ENCODE assay signal across 9 cellular contexts in genomic region chr6:46014511-46015118, GRCh38. TPM values are rescaled to one million over a fixed set of nuclear protein-coding genes. Genes with fewer than 3 reads are reported as not detected.
DNase-seq lines count a peak whose midpoint lies in the region; ATAC-seq and TF ChIP-seq lines count a peak whose summit lies in the region.
"Had no signal": no experiment of that assay in that cellular context is flagged by ENCODE, and none has a peak within 500 bp of the region (broad histone marks: within the 10 kb centered on the region; RNA-seq: fewer than 3 reads in every experiment).

No MANE protein-coding gene starts in this region.

- no peaks in the 10 kb centered on the region for H3K27me3 ChIP-seq in lung (ENCODE audit: control insufficient read depth, insufficient read depth)
- no peaks in the 10 kb centered on the region for H3K27me3 ChIP-seq in thoracic aorta (replicated peaks; ENCODE audit: insufficient read depth)

- H3K36me3 ChIP-seq in lung (ENCODE audit: control insufficient read depth in 2 of 2, insufficient read depth in 2 of 2, low read length in 2 of 2) (no peaks in the 10 kb centered on the region), thoracic aorta (no peaks in the 10 kb centered on the region)
- H3K36me3 ChIP-seq: BLaER1 treated with 17β-estradiol and CSF1 and Interleukin-3, amounts not matched to agents 10 nM and 100 nM had no signal

- H3K4me3 ChIP-seq in lung (peak overlapping the region; percentile 68), thoracic aorta (peak overlapping the region; percentile 72)

- ATAC-seq in activated CD4-positive, alpha-beta T cell treated with anti-CD3 and anti-CD28 coated beads for 36 hours, result no peak
- no peak for ATAC-seq in lung (ENCODE audit: insufficient read depth, low FRiP score)
- ATAC-seq in thoracic aorta (ENCODE audit: insufficient number of reproducible peaks, low FRiP score, low read depth), result no peak
- ATAC-seq in GM21723 (IDR thresholded peaks at IDR 0.05; ENCODE audit: unreplicated experiment), result no peak

- no peaks in the 10 kb centered on the region for H3K36me3 Mint-ChIP-seq in activated CD4-positive, alpha-beta T cell treated with anti-CD3 and anti-CD28 coated beads for 36 hours (ENCODE audit: low read depth)

- POLR2A ChIA-PET in activated CD4-positive, alpha-beta T cell treated with anti-CD3 and anti-CD28 coated beads for 36 hours (lab: Charles Lee), result interaction anchor here (1.6 kb wide), 1 partner anchor 91 kb away, joined by 6 read pairs; no protein-coding TSS in a partner anchor

- no peak for TF ChIP-seq CTCF in lung (IDR thresholded peaks at IDR 0.05; ENCODE audit: control extremely low read depth, extremely low read depth)
- no peak for TF ChIP-seq CTCF in thoracic aorta (IDR thresholded peaks at IDR 0.05)

- H3K4me3 Mint-ChIP-seq in activated CD4-positive, alpha-beta T cell treated with anti-CD3 and anti-CD28 coated beads for 36 hours, result peak overlapping the region; percentile 65

- DNase-seq in activated CD4-positive, alpha-beta T cell treated with anti-CD3 and anti-CD28 coated beads for 36 hours, result peak; percentile 45
- no peak for DNase-seq in activated CD4-positive, alpha-beta T cell treated with anti-CD3 and anti-CD28 coated beads for 1 hour
- DNase-seq in astrocyte of the hippocampus (ENCODE audit: low read depth, low spot score) (peak; percentile 33), lung (ENCODE audit: low spot score) (no peak), thoracic aorta (ENCODE audit: low spot score) (no peak), COR-L47 (lab: John Stamatoyannopoulos, UW) (no peak), DMS 273 (lab: John Stamatoyannopoulos, UW; ENCODE audit: unreplicated experiment) (no peak)

- H3K27ac ChIP-seq in lung (ENCODE audit: low read depth in 1 of 2, low read length in 1 of 2) (peak overlapping the region; percentile 92 to 96), thoracic aorta (no peak overlapping the region)
- H3K27ac ChIP-seq: BLaER1 treated with 17β-estradiol and CSF1 and Interleukin-3, amounts not matched to agents 10 nM and 100 nM had no signal

- no peaks in the 10 kb centered on the region for H3K9me3 Mint-ChIP-seq in activated CD4-positive, alpha-beta T cell treated with anti-CD3 and anti-CD28 coated beads for 36 hours (ENCODE audit: low read depth)

- H3K9me3 ChIP-seq in lung (ENCODE audit: control insufficient read depth in 2 of 2, insufficient read depth in 1 of 2, low read length in 1 of 2), result peaks cover 0 to 2% of the 10 kb centered on the region in 2 donors
- no peaks in the 10 kb centered on the region for H3K9me3 ChIP-seq in thoracic aorta

- intact Hi-C loops in activated CD4-positive, alpha-beta T cell treated with anti-CD3 and anti-CD28 coated beads for 36 hours (cut with DNase I, micrococcal nuclease), result loop anchor here (5.0 to 10.0 kb wide), 4 partner anchors 92 to 1080 kb away; no protein-coding TSS in a partner anchor

- CTCF ChIA-PET in activated CD4-positive, alpha-beta T cell treated with anti-CD3 and anti-CD28 coated beads for 36 hours (lab: Charles Lee), result interaction anchor here (0.7 to 1.1 kb wide), 2 partner anchors 12 to 378 kb away, joined by 3 read pairs; no protein-coding TSS in a partner anchor

- H3K4me1 Mint-ChIP-seq in activated CD4-positive, alpha-beta T cell treated with anti-CD3 and anti-CD28 coated beads for 36 hours, result peaks cover 54% of the 10 kb centered on the region

- H3K4me1 ChIP-seq in lung (ENCODE audit: control insufficient read depth in 2 of 2, insufficient read depth in 2 of 2, low read length in 2 of 2) (peaks cover 12 to 19% of the 10 kb centered on the region in 2 donors), thoracic aorta (ENCODE audit: control insufficient read depth in 1 of 2, low read depth in 2 of 2) (peaks cover 14 to 17% of the 10 kb centered on the region in 2 donors)

- WGBS in lung, 2 donors, result 4 to 6% methylated on average over 21 of the region's 21 CpGs

- peak overlapping the region; percentile 72 for H3K27ac Mint-ChIP-seq in activated CD4-positive, alpha-beta T cell treated with anti-CD3 and anti-CD28 coated beads for 36 hours

- peaks cover 14% of the 10 kb centered on the region for H3K27me3 Mint-ChIP-seq in activated CD4-positive, alpha-beta T cell treated with anti-CD3 and anti-CD28 coated beads for 36 hours

RNA-seq across cellular contexts. Expression of gene CLIC5, which starts 1.0 kb away (rescaled TPM):
- total RNA-seq in activated CD4-positive, alpha-beta T cell treated with anti-CD3 and anti-CD28 coated beads for 36 hours, result 1 to 10 TPM; 2.2 to 3.7 TPM
- 10 to 100 TPM; 65.4 to 92.3 TPM for total RNA-seq in lung
- polyA plus RNA-seq in lung, result 10 to 100 TPM; 14.8 to 16.0 TPM
- 1 to 10 TPM; 2.2 to 2.6 TPM for total RNA-seq in thoracic aorta

Comparison
In these comparisons a context has a peak if more than half of its experiments do, and no peak if none do; other contexts are left out.
1. DNase-seq: peak in activated CD4-positive, alpha-beta T cell treated with anti-CD3 and anti-CD28 coated beads for 36 hours (single experiment) and astrocyte of the hippocampus (single experiment); none in activated CD4-positive, alpha-beta T cell treated with anti-CD3 and anti-CD28 coated beads for 1 hour (single experiment), lung (single experiment), thoracic aorta (single experiment), COR-L47 (single experiment) and DMS 273 (single experiment).
2. H3K27ac ChIP-seq: peak in lung (2 of 2); none in thoracic aorta (0 of 2).
3. RNA of gene CLIC5, which starts 1.0 kb away (total RNA-seq): 65.4 to 92.3 TPM in lung; 2.2 to 3.7 TPM in activated CD4-positive, alpha-beta T cell treated with anti-CD3 and anti-CD28 coated beads for 36 hours and 2.2 to 2.6 TPM in thoracic aorta; every median in the first group is over 10 times any median in the second.